32 cellular contexts compared by ENCODE assay signal in genomic region chr13:83386609-83387008, GRCh38.
"Had no signal": no experiment of that assay in that cellular context is flagged by ENCODE, and none has a peak within 500 bp of the region (broad histone marks: within the 10 kb centered on the region; RNA-seq: fewer than 3 reads in every experiment).

No MANE protein-coding gene starts in this region.

- ATAC-seq: activated naive CD8-positive, alpha-beta T cell treated with anti-CD3 and anti-CD28 coated beads, Interleukin-2, amount 50 U/mL, for 24 hours; activated T-helper 17 cell treated with anti-CD3 and anti-CD28 coated beads, Interleukin-2, amount 50 U/mL, for 72 hours; body of pancreas; foreskin keratinocyte; gastrocnemius medialis; heart left ventricle; WTC11 had no signal

- H3K36me3 ChIP-seq: adrenal gland, colonic mucosa, esophagus squamous epithelium, gastrocnemius medialis, heart left ventricle had no signal

- H3K4me1 ChIP-seq: adrenal gland, body of pancreas, colonic mucosa, esophagus squamous epithelium, foreskin keratinocyte, gastrocnemius medialis, heart left ventricle had no signal

- H3K27ac ChIP-seq: adrenal gland, body of pancreas, colonic mucosa, epithelial cell of prostate, esophagus squamous epithelium, foreskin keratinocyte, gastrocnemius medialis, heart left ventricle, VCaP had no signal

- DNase-seq: activated CD4-positive, alpha-beta memory T cell treated with anti-CD3 and anti-CD28 coated beads, Interleukin-2, amount 10 ng/mL, durations not matched to agents 7 days and 5 days; activated CD4-positive, alpha-beta T cell treated with anti-CD3 and anti-CD28 coated beads for 1 hour; activated CD4-positive, alpha-beta T cell treated with anti-CD3 and anti-CD28 coated beads for 4 hours; activated CD4-positive, alpha-beta T cell treated with anti-CD3 and anti-CD28 coated beads, Interleukin-2, amount 10 ng/mL, durations not matched to agents 7 days and 5 days; activated CD4-positive, alpha-beta T cell treated with anti-CD3 and anti-CD28 coated beads, Interleukin-2, amount 50 U/mL, for 4 hours; activated CD8-positive, alpha-beta memory T cell treated with anti-CD3 and anti-CD28 coated beads, Interleukin-2, amount 50 U/mL, for 48 hours; activated effector memory CD4-positive, alpha-beta T cell treated with Interleukin-2 at 50 U/mL for 16 hours; activated naive CD4-positive, alpha-beta T cell treated with anti-CD3 and anti-CD28 coated beads for 36 hours; activated naive CD8-positive, alpha-beta T cell treated with anti-CD3 and anti-CD28 coated beads for 36 hours; activated naive CD8-positive, alpha-beta T cell treated with anti-CD3 and anti-CD28 coated beads, Interleukin-2, amount 50 U/mL, for 24 hours; activated T-cell treated with anti-CD3 and anti-CD28 coated beads for 4 hours; activated T-cell treated with anti-CD3 and anti-CD28 coated beads, Interleukin-2, amount 50 U/mL, for 24 hours; adrenal gland; amygdala; aorta; body of pancreas; caudate nucleus; colonic mucosa; effector CD8-positive, alpha-beta T cell; esophagus squamous epithelium; foreskin keratinocyte; gastrocnemius medialis; glutamatergic neuron; heart left ventricle; T-helper 2 cell had no signal

- H3K4me3 ChIP-seq: adrenal gland, body of pancreas, colonic mucosa, esophagus squamous epithelium, gastrocnemius medialis, heart left ventricle had no signal

- FAIRE-seq: endometrium, endothelial cell of umbilical vein, TTC549 had no signal

- H3K27me3 ChIP-seq: adrenal gland, body of pancreas, colonic mucosa, esophagus squamous epithelium, foreskin keratinocyte, gastrocnemius medialis, heart left ventricle had no signal

- H3K9me3 ChIP-seq: adrenal gland, body of pancreas, colonic mucosa, esophagus squamous epithelium, gastrocnemius medialis had no signal
